Comparison of ENCODE assay signal across 14 cellular contexts in genomic region chr18:70421471-70421870, GRCh38.
DNase-seq lines count a peak whose midpoint lies in the region; ATAC-seq and TF ChIP-seq lines count a peak whose summit lies in the region.
"Had no signal": no experiment of that assay in that cellular context is flagged by ENCODE, and none has a peak within 500 bp of the region (broad histone marks: within the 10 kb centered on the region; RNA-seq: fewer than 3 reads in every experiment).

No MANE protein-coding gene starts in this region.

- H3K4me3 ChIP-seq in ACC112 (ENCODE audit: low read depth, low read length) = peak overlapping the region; percentile 55
- peak overlapping the region; percentile 49; the same call in 1 of the 2 replicates for H3K4me3 ChIP-seq in PC-3 (ENCODE audit: low read length)
- no peak overlapping the region for H3K4me3 ChIP-seq in choroid plexus epithelial cell (ENCODE audit: low read depth, low read length)
- H3K4me3 ChIP-seq in lower lobe of right lung = no peak overlapping the region
- no peak overlapping the region for H3K4me3 ChIP-seq in A673 (ENCODE audit: low read depth, low read length, poor library complexity, severe bottlenecking)
- H3K4me3 ChIP-seq: skin epidermis had no signal

- H3K36me3 ChIP-seq in ACC112 (ENCODE audit: insufficient read depth, low read length) = no peaks in the 10 kb centered on the region
- no peaks in the 10 kb centered on the region for H3K36me3 ChIP-seq in PC-3 (ENCODE audit: low read depth, low read length)
- no peaks in the 10 kb centered on the region for H3K36me3 ChIP-seq in lower lobe of right lung
- no peaks in the 10 kb centered on the region for H3K36me3 ChIP-seq in A673 (ENCODE audit: insufficient read depth, low read length, poor library complexity, severe bottlenecking)

- intact Hi-C loops in PC-3 (cut with micrococcal nuclease) (no loop called here), lower lobe of right lung (cut with DNase I) (no loop called here), A673 (cut with micrococcal nuclease; ENCODE audit: unreplicated experiment) (no loop called here)

- no peaks in the 10 kb centered on the region for H3K9me3 ChIP-seq in PC-3 (ENCODE audit: low read length)
- no peaks in the 10 kb centered on the region for H3K9me3 ChIP-seq in lower lobe of right lung
- no peaks in the 10 kb centered on the region for H3K9me3 ChIP-seq in A673 (ENCODE audit: low read depth, low read length, poor library complexity, severe bottlenecking)

- TF ChIP-seq CTCF in PC-3 (conservative IDR thresholded peaks at IDR 0.05; ENCODE audit: low read depth, low read length) = no peak
- no peak for TF ChIP-seq CTCF in choroid plexus epithelial cell (conservative IDR thresholded peaks at IDR 0.05; ENCODE audit: low read depth, low read length)
- no peak for TF ChIP-seq CTCF in lower lobe of right lung (IDR thresholded peaks at IDR 0.05)
- no peak for TF ChIP-seq CTCF in GM10248 (IDR thresholded peaks at IDR 0.05; ENCODE audit: control extremely low read depth, extremely low read depth, low read depth, missing control alignments)
- no peak for TF ChIP-seq CTCF in A673 (conservative IDR thresholded peaks at IDR 0.05; ENCODE audit: low read depth, low read length)

- BruUV-seq in PC-3 (replicated peaks; lab: Mats Ljungman, UMichigan) (TSS peak; percentile 88), A673 (replicated peaks; lab: Mats Ljungman, UMichigan) (no TSS peak)

- H3K4me1 ChIP-seq in ACC112 (ENCODE audit: control insufficient read depth, insufficient read depth, low read length, unreplicated experiment) (peaks cover 51% of the 10 kb centered on the region), PC-3 (ENCODE audit: insufficient read depth, low read length) (peaks cover 57% of the 10 kb centered on the region), lower lobe of right lung (peaks cover 40% of the 10 kb centered on the region), A673 (ENCODE audit: insufficient read depth, low read length, poor library complexity, severe bottlenecking) (peaks cover 8% of the 10 kb centered on the region)

- CTCF ChIA-PET in PC-3 (lab: Charles Lee) (interaction anchor here (0.6 to 2.0 kb wide), 5 partner anchors 12 to 226 kb away, joined by 3 to 17 read pairs (median 5); no protein-coding TSS in a partner anchor), GM10248 (lab: Yijun Ruan, JAX) (interaction anchor here (0.7 to 4.8 kb wide), 5 partner anchors 8 to 226 kb away, joined by 3 to 22 read pairs (median 3); no protein-coding TSS in a partner anchor), A673 (lab: Charles Lee) (no interaction called here)

- H3K9me2 ChIP-seq in PC-3 (replicated peaks; ENCODE audit: low read length) = no peaks in the 10 kb centered on the region

- POLR2A ChIA-PET in PC-3 (lab: Charles Lee; ENCODE audit: unreplicated experiment) (interaction anchor here (0.6 to 0.8 kb wide), 2 partner anchors 37 to 88 kb away, joined by 7 to 8 read pairs; no protein-coding TSS in a partner anchor), GM10248 (lab: Yijun Ruan, JAX) (no interaction called here), A673 (lab: Charles Lee; ENCODE audit: low non-redundant PET) (no interaction called here)

- no peaks in the 10 kb centered on the region for H3K27me3 ChIP-seq in ACC112 (ENCODE audit: insufficient read depth, low read length)
- no peaks in the 10 kb centered on the region for H3K27me3 ChIP-seq in PC-3 (ENCODE audit: low read length)
- H3K27me3 ChIP-seq in lower lobe of right lung (ENCODE audit: low read depth) = no peaks in the 10 kb centered on the region
- no peaks in the 10 kb centered on the region for H3K27me3 ChIP-seq in A673 (replicated peaks; ENCODE audit: insufficient read depth, low read depth, low read length, poor library complexity)

- peaks cover 4% of the 10 kb centered on the region for H3F3A ChIP-seq in PC-3 (ENCODE audit: low read length, unreplicated experiment)

- DNase-seq in PC-3 (peak; percentile 61), choroid plexus epithelial cell (ENCODE audit: low read depth) (peak; percentile 24), lower lobe of right lung (no peak), cortex of kidney (lab: John Stamatoyannopoulos, UW) (no peak), NCI-H69 (lab: John Stamatoyannopoulos, UW) (no peak), GM10248 (ENCODE audit: extremely low spot score) (no peak), A673 (ENCODE audit: low spot score) (no peak)
- DNase-seq: activated CD4-positive, alpha-beta T cell treated with anti-CD3 and anti-CD28 coated beads for 4 hours; activated T-cell treated with anti-CD3 and anti-CD28 coated beads, Interleukin-2, amount 50 U/mL, for 72 hours; immature natural killer cell; naive B cell; NCI-H2029 treated with DMSO at 0.1 percent for 48 hours had no signal

- no peaks in the 10 kb centered on the region for H4K20me1 ChIP-seq in PC-3 (ENCODE audit: low read length)

- peak overlapping the region; percentile 16 for H2AFZ ChIP-seq in ACC112 (ENCODE audit: low read length, unreplicated experiment)
- H2AFZ ChIP-seq in PC-3 (ENCODE audit: low read length) = no peak overlapping the region

- H3K9ac ChIP-seq in PC-3 (ENCODE audit: low read length) = peak overlapping the region; percentile 75

- H3K27ac ChIP-seq in ACC112 (ENCODE audit: low read depth, low read length) (peak overlapping the region; percentile 98), PC-3 (ENCODE audit: low read length) (peak overlapping the region; percentile 98), lower lobe of right lung (peak overlapping the region; percentile 18), A673 (ENCODE audit: low read depth, low read length, poor library complexity, severe bottlenecking) (no peak overlapping the region)

- H3K79me2 ChIP-seq in ACC112 (ENCODE audit: control insufficient read depth, insufficient read depth, low read length, unreplicated experiment) (no peaks in the 10 kb centered on the region), PC-3 (ENCODE audit: low read length) (no peaks in the 10 kb centered on the region)

- peak overlapping the region; percentile 74 for H3K4me2 ChIP-seq in PC-3 (ENCODE audit: low read length)

- ATAC-seq in PC-3 = peak; percentile 39
- ATAC-seq in lower lobe of right lung = no peak

Comparison
In these comparisons a context has a peak if more than half of its experiments do, and no peak if none do; other contexts are left out.
1. H3K4me3 ChIP-seq: peak in ACC112 (single experiment) and PC-3 (single experiment); none in choroid plexus epithelial cell (single experiment), lower lobe of right lung (single experiment) and A673 (single experiment).
2. DNase-seq: peak in PC-3 (single experiment) and choroid plexus epithelial cell (single experiment); none in lower lobe of right lung (single experiment), cortex of kidney (single experiment), NCI-H69 (single experiment), GM10248 (single experiment) and A673 (single experiment).